ENCODE assay signal across 8 cellular contexts in the genomic region with DNA sequence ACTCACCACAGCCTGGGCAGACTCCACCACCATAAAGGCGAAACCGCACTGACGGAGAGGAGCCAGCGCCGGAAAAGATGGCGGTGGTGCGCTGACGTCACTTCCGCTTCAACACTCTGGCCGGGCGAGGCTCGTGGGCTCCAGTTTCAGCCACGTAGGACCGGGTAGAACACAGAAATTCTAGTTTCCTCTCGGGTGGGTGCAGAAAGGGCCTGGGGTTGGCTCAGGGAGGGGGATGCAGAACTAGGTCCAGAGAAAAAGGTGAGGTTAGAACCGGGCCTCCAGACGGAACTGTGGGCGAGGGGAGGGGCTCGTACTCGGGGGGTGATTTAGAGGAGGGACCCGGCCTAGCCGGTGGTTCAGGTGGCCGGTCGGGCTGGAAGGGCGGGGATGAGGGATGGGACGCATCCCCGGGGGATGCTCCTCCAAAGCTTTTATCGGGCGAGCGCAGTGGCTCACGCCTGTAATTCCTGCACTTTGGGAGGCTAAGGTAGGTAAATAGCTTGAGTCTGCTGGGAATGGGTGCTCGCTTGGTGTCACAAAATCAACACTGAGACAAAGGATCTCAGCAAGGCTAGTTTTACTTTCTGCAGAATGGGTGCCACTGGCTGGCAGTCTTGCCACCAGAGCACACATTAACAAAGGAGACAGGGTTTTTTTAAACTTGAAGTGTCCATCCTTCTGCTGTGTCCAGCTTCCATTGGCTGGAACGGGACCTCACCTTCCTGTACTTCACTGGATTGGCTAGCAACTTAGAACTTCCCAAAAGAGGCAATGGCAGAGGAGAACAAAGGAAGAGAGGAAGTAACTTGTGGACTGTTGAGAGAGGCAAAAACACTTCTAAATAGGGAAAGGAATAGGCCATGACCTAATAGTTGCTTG. TPM values are rescaled to one million over a fixed set of nuclear protein-coding genes. Genes with fewer than 3 reads are reported as not detected.
DNase-seq lines count a peak whose midpoint lies in the region; ATAC-seq, FAIRE-seq and TF ChIP-seq lines count a peak whose summit lies in the region.

A gene (minus strand): TSS at position 77 of the 882 bp plus-strand sequence. CDS start 1,776 bp downstream, outside the sequence.

- peak; percentile 46 to 88 for DNase-seq in A549 (ENCODE audit: low read depth in 1 of 2, low spot score in 1 of 2)
- DNase-seq in NCI-H446 treated with DMSO at 0.1 percent for 48 hours (lab: John Stamatoyannopoulos, UW) = peak; percentile 72
- peak; percentile 81 for DNase-seq in activated CD4-positive, alpha-beta T cell treated with anti-CD3 and anti-CD28 coated beads for 1 hour
- peak; percentile 88 for DNase-seq in cerebellum (ENCODE audit: low spot score)
- peak; percentile 65 for DNase-seq in kidney epithelial cell (ENCODE audit: low read depth)
- peak; percentile 92 for DNase-seq in stimulated activated CD4-positive, alpha-beta T cell treated with anti-CD3 and anti-CD28 coated beads, Interleukin-15, amount 100 ng/mL, for 24 hours

- CTCF ChIA-PET in A549 (lab: Yijun Ruan, JAX) = no interaction called here

- ATAC-seq in A549 (peak; percentile 96 to 98), GM18907 (IDR thresholded peaks at IDR 0.05; ENCODE audit: unreplicated experiment) (peak; percentile 81), HG03280 (IDR thresholded peaks at IDR 0.05; ENCODE audit: unreplicated experiment) (peak; percentile 84)

- peak within 1 kb of the TSS; percentile 89 to 99 for H3K27ac ChIP-seq in A549

- TF ChIP-seq POLR2A in A549 (IDR thresholded peaks at IDR 0.05; ENCODE audit: low read length) = peak; percentile 47

- WGBS in A549 (ENCODE audit: missing lambda C conversion rate) = 7% methylated on average over 18 of the region's 33 CpGs

- no peak for TF ChIP-seq RAD21 in A549 (conservative IDR thresholded peaks at IDR 0.05 in 1 of 2, IDR thresholded peaks at IDR 0.05 in 1 of 2)

- H3K27me3 ChIP-seq in kidney epithelial cell (ENCODE audit: control insufficient read depth, insufficient read depth, low read length) = no peaks in the 10 kb centered on the region

- FAIRE-seq in A549 (lab: Jason Lieb, UNC) = no peak

- H3K9me3 ChIP-seq in A549 = peaks cover 44% of the 10 kb centered on the region

- TF ChIP-seq CTCF in A549 (IDR thresholded peaks at IDR 0.05) = no peak
- TF ChIP-seq CTCF in kidney epithelial cell (IDR thresholded peaks at IDR 0.05; ENCODE audit: insufficient read depth, low read length, poor library complexity, severe bottlenecking) = no peak

- POLR2A ChIA-PET in A549 (lab: Yijun Ruan, JAX) = no interaction called here

- H3K4me3 ChIP-seq in A549 = peak within 1 kb of the TSS; percentile 93
- H3K4me3 ChIP-seq in kidney epithelial cell (ENCODE audit: low read depth, low read length) = peak within 1 kb of the TSS; percentile 87

- no peak for TF ChIP-seq EP300 in A549 (IDR thresholded peaks at IDR 0.05)

- H3K36me3 ChIP-seq in kidney epithelial cell (ENCODE audit: control insufficient read depth, insufficient read depth, low read length) = peaks cover 1% of the 10 kb centered on the region

- H3K4me1 ChIP-seq in A549 = no peaks in the 10 kb centered on the region

- peak within 1 kb of the TSS; percentile 60 for H3K4me2 ChIP-seq in A549

TF ChIP-seq in A549, 52 proteins besides CTCF, POLR2A, EP300 and RAD21 (continues in another document):
- TF ChIP-seq KDM1A (IDR thresholded peaks at IDR 0.05; ENCODE audit: low read depth) (peak; percentile 31; the same call in 1 of the 2 replicates), SREBF2 (IDR thresholded peaks at IDR 0.05) (no peak), CBX2 (IDR thresholded peaks at IDR 0.05; ENCODE audit: borderline replicate concordance, low read depth) (no peak), ZFP36 (IDR thresholded peaks at IDR 0.05; ENCODE audit: borderline replicate concordance, partially characterized antibody) (no peak), RFX5 (IDR thresholded peaks at IDR 0.05) (no peak), MYC (IDR thresholded peaks at IDR 0.05; ENCODE audit: borderline replicate concordance, low read length) (0 out of 2 replicates have a peak, but pooled peaks have one; percentile 25), SMC3 (IDR thresholded peaks at IDR 0.05) (no peak), JUNB (IDR thresholded peaks at IDR 0.05) (no peak), KDM5A (IDR thresholded peaks at IDR 0.05) (peak; percentile 70; the same call in 1 of the 2 replicates), EHF (CRISPR knock-in tag; IDR thresholded peaks at IDR 0.05) (no peak), ESRRA (IDR thresholded peaks at IDR 0.05; ENCODE audit: borderline replicate concordance, low read length) (no peak), BHLHE40 (IDR thresholded peaks at IDR 0.05; ENCODE audit: low read depth, low read length) (no peak), RCOR1 (IDR thresholded peaks at IDR 0.05; ENCODE audit: low read depth, low read length) (no peak), NR3C1 (IDR thresholded peaks at IDR 0.05) (no peak), HOXA7 (CRISPR knock-in tag; IDR thresholded peaks at IDR 0.05) (no peak), HEYL (CRISPR knock-in tag; IDR thresholded peaks at IDR 0.05) (no peak), CEBPB (IDR thresholded peaks at IDR 0.05) (no peak), CHD4 (IDR thresholded peaks at IDR 0.05; ENCODE audit: borderline replicate concordance) (no peak), TP53 (CRISPR knock-in tag; IDR thresholded peaks at IDR 0.05) (no peak), FOSL2 (IDR thresholded peaks at IDR 0.05) (no peak), FOSL2 (CRISPR knock-in tag; IDR thresholded peaks at IDR 0.05) (0 out of 2 replicates have a peak, but pooled peaks have one; percentile 3), ZC3H11A (IDR thresholded peaks at IDR 0.05) (0 out of 2 replicates have a peak, but pooled peaks have one; percentile 6), PHF8 (IDR thresholded peaks at IDR 0.05; ENCODE audit: borderline replicate concordance, low read depth) (peak; percentile 86)
- TF ChIP-seq, protein P1, sequence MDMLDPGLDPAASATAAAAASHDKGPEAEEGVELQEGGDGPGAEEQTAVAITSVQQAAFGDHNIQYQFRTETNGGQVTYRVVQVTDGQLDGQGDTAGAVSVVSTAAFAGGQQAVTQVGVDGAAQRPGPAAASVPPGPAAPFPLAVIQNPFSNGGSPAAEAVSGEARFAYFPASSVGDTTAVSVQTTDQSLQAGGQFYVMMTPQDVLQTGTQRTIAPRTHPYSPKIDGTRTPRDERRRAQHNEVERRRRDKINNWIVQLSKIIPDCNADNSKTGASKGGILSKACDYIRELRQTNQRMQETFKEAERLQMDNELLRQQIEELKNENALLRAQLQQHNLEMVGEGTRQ (IDR thresholded peaks at IDR 0.05) = no peak
- TF ChIP-seq, protein P2, sequence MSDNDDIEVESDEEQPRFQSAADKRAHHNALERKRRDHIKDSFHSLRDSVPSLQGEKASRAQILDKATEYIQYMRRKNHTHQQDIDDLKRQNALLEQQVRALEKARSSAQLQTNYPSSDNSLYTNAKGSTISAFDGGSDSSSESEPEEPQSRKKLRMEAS (IDR thresholded peaks at IDR 0.05) = peak; percentile 76
- TF ChIP-seq, protein P3, sequence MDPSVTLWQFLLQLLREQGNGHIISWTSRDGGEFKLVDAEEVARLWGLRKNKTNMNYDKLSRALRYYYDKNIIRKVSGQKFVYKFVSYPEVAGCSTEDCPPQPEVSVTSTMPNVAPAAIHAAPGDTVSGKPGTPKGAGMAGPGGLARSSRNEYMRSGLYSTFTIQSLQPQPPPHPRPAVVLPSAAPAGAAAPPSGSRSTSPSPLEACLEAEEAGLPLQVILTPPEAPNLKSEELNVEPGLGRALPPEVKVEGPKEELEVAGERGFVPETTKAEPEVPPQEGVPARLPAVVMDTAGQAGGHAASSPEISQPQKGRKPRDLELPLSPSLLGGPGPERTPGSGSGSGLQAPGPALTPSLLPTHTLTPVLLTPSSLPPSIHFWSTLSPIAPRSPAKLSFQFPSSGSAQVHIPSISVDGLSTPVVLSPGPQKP (IDR thresholded peaks at IDR 0.05; ENCODE audit: low read depth, low read length) = no peak
- TF ChIP-seq, protein P4, sequence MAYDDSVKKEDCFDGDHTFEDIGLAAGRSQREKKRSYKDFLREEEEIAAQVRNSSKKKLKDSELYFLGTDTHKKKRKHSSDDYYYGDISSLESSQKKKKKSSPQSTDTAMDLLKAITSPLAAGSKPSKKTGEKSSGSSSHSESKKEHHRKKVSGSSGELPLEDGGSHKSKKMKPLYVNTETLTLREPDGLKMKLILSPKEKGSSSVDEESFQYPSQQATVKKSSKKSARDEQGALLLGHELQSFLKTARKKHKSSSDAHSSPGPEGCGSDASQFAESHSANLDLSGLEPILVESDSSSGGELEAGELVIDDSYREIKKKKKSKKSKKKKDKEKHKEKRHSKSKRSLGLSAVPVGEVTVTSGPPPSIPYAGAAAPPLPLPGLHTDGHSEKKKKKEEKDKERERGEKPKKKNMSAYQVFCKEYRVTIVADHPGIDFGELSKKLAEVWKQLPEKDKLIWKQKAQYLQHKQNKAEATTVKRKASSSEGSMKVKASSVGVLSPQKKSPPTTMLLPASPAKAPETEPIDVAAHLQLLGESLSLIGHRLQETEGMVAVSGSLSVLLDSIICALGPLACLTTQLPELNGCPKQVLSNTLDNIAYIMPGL (CRISPR knock-in tag; IDR thresholded peaks at IDR 0.05; ENCODE audit: borderline replicate concordance) = no peak
- TF ChIP-seq, protein P5, sequence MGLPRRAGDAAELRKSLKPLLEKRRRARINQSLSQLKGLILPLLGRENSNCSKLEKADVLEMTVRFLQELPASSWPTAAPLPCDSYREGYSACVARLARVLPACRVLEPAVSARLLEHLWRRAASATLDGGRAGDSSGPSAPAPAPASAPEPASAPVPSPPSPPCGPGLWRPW (IDR thresholded peaks at IDR 0.05) = no peak
- TF ChIP-seq, protein P6, sequence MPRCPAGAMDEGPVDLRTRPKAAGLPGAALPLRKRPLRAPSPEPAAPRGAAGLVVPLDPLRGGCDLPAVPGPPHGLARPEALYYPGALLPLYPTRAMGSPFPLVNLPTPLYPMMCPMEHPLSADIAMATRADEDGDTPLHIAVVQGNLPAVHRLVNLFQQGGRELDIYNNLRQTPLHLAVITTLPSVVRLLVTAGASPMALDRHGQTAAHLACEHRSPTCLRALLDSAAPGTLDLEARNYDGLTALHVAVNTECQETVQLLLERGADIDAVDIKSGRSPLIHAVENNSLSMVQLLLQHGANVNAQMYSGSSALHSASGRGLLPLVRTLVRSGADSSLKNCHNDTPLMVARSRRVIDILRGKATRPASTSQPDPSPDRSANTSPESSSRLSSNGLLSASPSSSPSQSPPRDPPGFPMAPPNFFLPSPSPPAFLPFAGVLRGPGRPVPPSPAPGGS (IDR thresholded peaks at IDR 0.05) = 0 out of 3 replicates have a peak, but pooled peaks have one; percentile 32

RNA-seq across cellular contexts. Expression of the gene that starts here (rescaled TPM):
- 21.8 and 22.0 TPM in 2 replicates for polyA plus RNA-seq in A549 (2011; rRNA removed)
- 4.5 and 5.9 TPM in 2 replicates for polyA plus RNA-seq in A549 (2012; cell fraction: cytosol; rRNA removed)
- 5.1 and 5.4 TPM in 2 replicates for polyA plus RNA-seq in A549 (2012; cell fraction: nucleus; rRNA removed)
- polyA plus RNA-seq in A549 (2017; fragmentation: RNase III; extraction: RNeasy Plus Mini Kit Qiagen cat#74134 plus additional on column Dnase treatment) = 18.0 to 22.2 TPM (median 18.9 TPM) in 3 replicates
- 53.9 and 62.4 TPM in 2 replicates for polyA minus RNA-seq in A549 (2011; rRNA and poly(A)+ RNA removed)
- total RNA-seq in cerebellum = 45.9 TPM
- 30.8 and 40.8 TPM in 2 replicates for total RNA-seq in kidney epithelial cell

Comparison
In these comparisons a context has a peak if more than half of its experiments do, and no peak if none do; other contexts are left out.
1. Peak in every context shown above with its lines: DNase-seq, ATAC-seq, H3K4me3 ChIP-seq and H3K27ac ChIP-seq.